Comparison of ENCODE assay signal across 12 cellular contexts in the genomic region with DNA sequence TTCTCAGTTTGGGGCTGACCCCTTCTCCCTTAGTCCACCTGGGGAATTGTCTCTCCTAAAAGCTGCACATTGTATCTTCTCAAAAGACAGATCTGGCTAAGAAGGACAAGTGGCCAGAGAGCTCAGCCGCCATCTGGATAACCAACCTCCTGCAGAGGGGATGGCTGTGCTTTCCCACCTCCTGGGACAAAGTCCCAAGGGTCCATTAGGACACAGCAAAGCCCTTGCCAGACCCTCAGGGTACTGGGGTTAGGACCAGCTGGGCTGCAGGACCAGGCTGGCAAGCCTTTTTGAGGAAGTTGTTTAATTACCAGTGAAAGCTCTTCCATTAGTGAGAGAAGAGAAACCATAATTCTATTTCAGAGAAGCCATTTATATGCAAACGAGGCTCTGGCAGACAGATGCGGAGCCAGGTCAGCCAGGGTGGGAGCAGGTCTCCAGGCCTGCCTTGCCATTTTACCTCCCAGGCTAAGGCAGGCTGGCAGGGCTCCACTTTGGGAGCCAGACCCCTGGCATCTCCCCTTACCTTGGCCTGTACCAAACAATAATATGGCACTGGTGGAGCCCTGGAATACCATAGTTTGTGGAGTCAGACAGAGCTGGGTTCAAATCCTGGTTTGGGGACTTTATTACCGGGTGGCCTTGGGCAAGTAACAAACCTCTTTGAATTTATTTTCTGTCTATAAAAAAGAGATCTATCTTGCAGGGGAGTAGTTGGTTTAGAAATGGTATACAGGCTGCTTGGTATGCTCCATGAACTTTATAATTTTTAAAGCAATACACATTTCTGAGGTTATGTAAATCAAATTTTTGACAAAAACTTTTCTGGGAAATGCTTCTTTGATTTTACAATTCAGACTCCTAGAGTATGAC. TPM values are rescaled to one million over a fixed set of nuclear protein-coding genes. Genes with fewer than 3 reads are reported as not detected.
DNase-seq lines count a peak whose midpoint lies in the region; ATAC-seq and TF ChIP-seq lines count a peak whose summit lies in the region.
"Had no signal": no experiment of that assay in that cellular context is flagged by ENCODE, and none has a peak within 500 bp of the region (broad histone marks: within the 10 kb centered on the region; RNA-seq: fewer than 3 reads in every experiment).

No MANE protein-coding gene starts in this region.

- no peak overlapping the region for H2BK5ac ChIP-seq in H9 (ENCODE audit: insufficient read length, low read length)

- peaks cover 2% of the 10 kb centered on the region; the same call in 1 of the 2 replicates for H3K27me3 Mint-ChIP-seq in H9 (ENCODE audit: low read depth)
- H3K27me3 Mint-ChIP-seq in T-helper 17 cell: no peaks in the 10 kb centered on the region
- H3K27me3 Mint-ChIP-seq in naive thymus-derived CD8-positive, alpha-beta T cell: no peaks in the 10 kb centered on the region

- H3K14ac ChIP-seq in H9 (ENCODE audit: insufficient read depth, low read length): no peak overlapping the region; the same call in 1 of the 2 replicates

- no peak overlapping the region for H3K4me2 ChIP-seq in H9 (ENCODE audit: insufficient read depth, insufficient read length, low read length)
- H3K4me2 ChIP-seq: KMS-11 had no signal

- H3K9me3 ChIP-seq in H9 (ENCODE audit: control insufficient read depth, low read depth, low read length) (no peaks in the 10 kb centered on the region), T-helper 17 cell (ENCODE audit: control insufficient read depth, low read length, poor library complexity, severe bottlenecking) (no peaks in the 10 kb centered on the region), tibial nerve (no peaks in the 10 kb centered on the region)
- H3K9me3 ChIP-seq: thoracic aorta had no signal

- no peak overlapping the region for H3K27ac ChIP-seq in H9 (ENCODE audit: insufficient read length, low read depth, low read length)
- peak overlapping the region in 2 of 4 donors; percentile 43 to 95 for H3K27ac ChIP-seq in tibial nerve
- H3K27ac ChIP-seq: KMS-11 had no signal

- H2BK12ac ChIP-seq in H9 (ENCODE audit: insufficient read length, low read depth, low read length): no peak overlapping the region

- DNase-seq in H9 (peak; percentile 46), NCI-H1436 (lab: John Stamatoyannopoulos, UW) (peak; percentile 59), T-helper 17 cell (no peak), tibial nerve (ENCODE audit: low spot score in 2 of 2) (no peak), GOT3 (lab: John Stamatoyannopoulos, UW) (no peak)
- DNase-seq in naive thymus-derived CD8-positive, alpha-beta T cell: no peak
- DNase-seq: COR-L47 had no signal

- H3K18ac ChIP-seq in H9 (ENCODE audit: insufficient read length, low read depth, low read length): no peak overlapping the region

- no peak overlapping the region for H2AFZ ChIP-seq in H9 (ENCODE audit: low read length)

- H2BK120ac ChIP-seq in H9 (ENCODE audit: low read depth, low read length, poor library complexity, severe bottlenecking): no peak overlapping the region

- no peak overlapping the region for H2BK20ac ChIP-seq in H9 (ENCODE audit: low read depth, low read length, poor library complexity, severe bottlenecking)

- H3K27me3 ChIP-seq in H9 (ENCODE audit: insufficient read depth, low read length) (no peaks in the 10 kb centered on the region), tibial nerve (no peaks in the 10 kb centered on the region)

- no peak overlapping the region for H2BK15ac ChIP-seq in H9 (ENCODE audit: low read depth, low read length)

- H3K56ac ChIP-seq in H9 (ENCODE audit: insufficient read length, low read depth, low read length): no peak overlapping the region

- ATAC-seq in T-helper 17 cell (no peak), GM19328 (IDR thresholded peaks at IDR 0.05; ENCODE audit: unreplicated experiment) (no peak), GM18861 (IDR thresholded peaks at IDR 0.05; ENCODE audit: unreplicated experiment) (no peak)
- ATAC-seq in naive thymus-derived CD8-positive, alpha-beta T cell: no peak
- ATAC-seq: esophagus mucosa had no signal

- no peak overlapping the region for H2AK5ac ChIP-seq in H9 (ENCODE audit: insufficient read length, low read length)

- H3K27ac Mint-ChIP-seq in H9 (peak overlapping the region; percentile 19 to 77 (median 70); a peak in 2 of 7 replicates), T-helper 17 cell (no peak overlapping the region)
- H3K27ac Mint-ChIP-seq in naive thymus-derived CD8-positive, alpha-beta T cell: peak overlapping the region in 6 of 10 donors; percentile 18 to 92 (median 66)

- H4K5ac ChIP-seq in H9 (ENCODE audit: insufficient read length, low read depth, low read length): no peak overlapping the region

- peaks cover 32 to 37% of the 10 kb centered on the region in 2 experiments for H3K4me1 Mint-ChIP-seq in H9
- H3K4me1 Mint-ChIP-seq in T-helper 17 cell: peaks cover 6% of the 10 kb centered on the region
- H3K4me1 Mint-ChIP-seq in naive thymus-derived CD8-positive, alpha-beta T cell: peaks cover 6 to 16% (median 11%) of the 10 kb centered on the region in 4 donors

- no peak overlapping the region for H3K4me3 ChIP-seq in tibial nerve
- H3K4me3 ChIP-seq: thoracic aorta had no signal

- H3K36me3 Mint-ChIP-seq in H9 (ENCODE audit: insufficient read depth in 1 of 3, low read depth in 3 of 3) (peaks cover 10 to 21% (median 11%) of the 10 kb centered on the region in 3 experiments; a peak in 6 of 7 replicates), T-helper 17 cell (ENCODE audit: low read depth) (no peaks in the 10 kb centered on the region)
- no peaks in the 10 kb centered on the region for H3K36me3 Mint-ChIP-seq in naive thymus-derived CD8-positive, alpha-beta T cell

- H3K4ac ChIP-seq in H9 (ENCODE audit: low read depth, low read length): no peak overlapping the region

- H3K79me1 ChIP-seq in H9 (ENCODE audit: insufficient read depth, low read depth, low read length, poor library complexity, severe bottlenecking): no peaks in the 10 kb centered on the region

- WGBS in H9 (ENCODE audit: extremely low coverage, insufficient read length, low lambda C conversion rate): no CpG with 5 or more reads among the region's 4 CpGs
- WGBS in tibial nerve, 2 donors: 62 to 64% methylated on average over 4 of the region's 4 CpGs

- no peaks in the 10 kb centered on the region for H3K9me3 Mint-ChIP-seq in H9
- H3K9me3 Mint-ChIP-seq in naive thymus-derived CD8-positive, alpha-beta T cell: no peaks in the 10 kb centered on the region

- H4K91ac ChIP-seq in H9 (ENCODE audit: insufficient read length, low read depth, low read length): no peak overlapping the region

- POLR2A ChIA-PET in naive thymus-derived CD8-positive, alpha-beta T cell (lab: Charles Lee): interaction anchor here (0.5 to 1.4 kb wide), 4 partner anchors 21 to 288 kb away, joined by 3 to 6 read pairs (median 4); no protein-coding TSS in a partner anchor

- H4K8ac ChIP-seq in H9 (replicated peaks; ENCODE audit: insufficient read length, low read depth, low read length): no peak overlapping the region

- H3K79me2 ChIP-seq in H9 (ENCODE audit: insufficient read depth, low read length): no peaks in the 10 kb centered on the region

- H3T11ph ChIP-seq in H9 (ENCODE audit: low read length): no peak overlapping the region

- no peak for TF ChIP-seq POLR2A in tibial nerve (IDR thresholded peaks at IDR 0.05)

- H4K20me1 ChIP-seq in H9 (ENCODE audit: control insufficient read depth, insufficient read depth, insufficient read length): no peaks in the 10 kb centered on the region

- TF ChIP-seq EP300 in tibial nerve (IDR thresholded peaks at IDR 0.05): no peak

- peaks cover 0 to 33% (median 0%) of the 10 kb centered on the region in 3 donors for H3K36me3 ChIP-seq in tibial nerve
- H3K36me3 ChIP-seq: thoracic aorta had no signal

- no peak overlapping the region for H3K9ac ChIP-seq in H9 (ENCODE audit: extremely low read depth, insufficient read length, low read length)
- H3K9ac ChIP-seq: KMS-11 had no signal

- H3K23me2 ChIP-seq in H9 (ENCODE audit: insufficient read length, low read depth, low read length, poor library complexity, severe bottlenecking): no peaks in the 10 kb centered on the region

- H3K4me3 Mint-ChIP-seq in H9 (peak overlapping the region in 1 of 2 experiments; percentile 29; a peak in 2 of 5 replicates), T-helper 17 cell (peak overlapping the region; percentile 39)
- no peak overlapping the region for H3K4me3 Mint-ChIP-seq in naive thymus-derived CD8-positive, alpha-beta T cell

- peaks cover 7% of the 10 kb centered on the region for H3K4me1 ChIP-seq in H9 (ENCODE audit: insufficient read depth, low read length)
- H3K4me1 ChIP-seq in tibial nerve: peaks cover 0 to 35% (median 5%) of the 10 kb centered on the region in 4 donors

- TF ChIP-seq CTCF in H9 (conservative IDR thresholded peaks at IDR 0.05) (no peak), tibial nerve (IDR thresholded peaks at IDR 0.05) (no peak)

- no peak overlapping the region for H3K23ac ChIP-seq in H9 (ENCODE audit: insufficient read length, low read depth, low read length)

RNA-seq across cellular contexts. Expression of a gene that starts 17.9 kb away (rescaled TPM):
- 21.7 and 22.3 TPM in 2 replicates for total RNA-seq in H9 (2021)
- total RNA-seq in T-helper 17 cell: 1 to 10 TPM; 2.0 to 2.8 TPM
- 1 to 10 TPM; 8.1 to 9.7 TPM for total RNA-seq in naive thymus-derived CD8-positive, alpha-beta T cell
- polyA plus RNA-seq in naive thymus-derived CD8-positive, alpha-beta T cell: 1 to 10 TPM; 1.1 to 2.6 (median 1.4) TPM
- 10 to 100 TPM; 18.8 to 36.6 (median 25.5) TPM for total RNA-seq in tibial nerve

RNA-seq across cellular contexts. Expression of a gene that starts 40.0 kb away (rescaled TPM):
- 2.3 and 2.6 TPM in 2 replicates for total RNA-seq in H9 (2021)
- total RNA-seq in T-helper 17 cell: under 1 TPM in 1 of 2 donors, not detected in 1; 0.42 TPM
- not detected for total RNA-seq in naive thymus-derived CD8-positive, alpha-beta T cell
- polyA plus RNA-seq in naive thymus-derived CD8-positive, alpha-beta T cell: 1 to 10 TPM in 1 of 3 donors, under 1 TPM in 2; 0.35 to 3.7 (median 0.40) TPM
- 1 to 10 TPM; 1.5 to 4.2 (median 3.9) TPM for total RNA-seq in tibial nerve

RNA-seq across cellular contexts. Expression of a gene that starts 40.2 kb away (rescaled TPM):
- 1.2 and 1.3 TPM in 2 replicates for total RNA-seq in H9 (2021)
- total RNA-seq in T-helper 17 cell: under 1 TPM in 1 of 2 donors, not detected in 1; 0.57 TPM
- under 1 TPM; 0.77 to 0.81 TPM for total RNA-seq in naive thymus-derived CD8-positive, alpha-beta T cell
- under 1 TPM in 1 of 3 donors, not detected in 2; 0.26 TPM for polyA plus RNA-seq in naive thymus-derived CD8-positive, alpha-beta T cell
- total RNA-seq in tibial nerve: 1 to 10 TPM; 1.1 to 7.5 (median 1.9) TPM

RNA-seq across cellular contexts. Expression of a gene that starts 55.7 kb away (rescaled TPM):
- total RNA-seq in H9 (2021): not detected in 2 replicates
- not detected for total RNA-seq in T-helper 17 cell
- not detected for total RNA-seq in naive thymus-derived CD8-positive, alpha-beta T cell
- polyA plus RNA-seq in naive thymus-derived CD8-positive, alpha-beta T cell: not detected
- not detected for total RNA-seq in tibial nerve
- total RNA-seq: thoracic aorta had no signal

RNA-seq across cellular contexts. Expression of a gene that starts 55.9 kb away (rescaled TPM):
- 0.29 and 0.42 TPM in 2 replicates for total RNA-seq in H9 (2021)
- total RNA-seq in T-helper 17 cell: under 1 TPM in 1 of 2 donors, not detected in 1; 0.27 TPM
- total RNA-seq in naive thymus-derived CD8-positive, alpha-beta T cell: not detected
- not detected for polyA plus RNA-seq in naive thymus-derived CD8-positive, alpha-beta T cell
- total RNA-seq in tibial nerve: 1 to 10 TPM in 1 of 4 donors, under 1 TPM in 3; 0.22 to 1.9 (median 0.84) TPM

Comparison
In these comparisons a context has a peak if more than half of its experiments do, and no peak if none do; other contexts are left out.
1. DNase-seq: peak in H9 (single experiment) and NCI-H1436 (single experiment); none in T-helper 17 cell (0 of 3), naive thymus-derived CD8-positive, alpha-beta T cell (0 of 10), tibial nerve (0 of 2) and GOT3 (single experiment).